ENCODE assay signal across 24 cellular contexts in the genomic region with DNA sequence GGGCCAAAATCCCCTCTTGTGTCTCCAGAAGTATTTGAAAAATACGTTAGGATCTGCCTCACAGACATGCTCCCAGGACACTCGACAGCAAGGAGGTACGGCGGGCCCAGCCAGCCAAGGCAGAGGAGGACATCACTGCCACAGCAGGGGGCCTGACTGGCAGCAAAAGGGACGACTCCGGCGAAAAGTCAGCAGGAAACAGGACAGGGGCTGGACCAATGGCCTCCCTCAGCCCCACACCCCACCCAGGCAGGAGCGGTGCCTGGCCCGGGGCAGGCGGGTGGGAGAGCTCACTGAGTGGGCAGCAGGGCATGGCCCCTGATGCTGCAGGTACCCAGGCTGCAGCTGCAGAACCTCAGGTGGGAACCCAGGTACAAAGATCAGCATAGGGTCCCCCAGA.
"Had no signal": no experiment of that assay in that cellular context is flagged by ENCODE, and none has a peak within 500 bp of the region (broad histone marks: within the 10 kb centered on the region; RNA-seq: fewer than 3 reads in every experiment).

No MANE protein-coding gene starts in this region.

- H3K27me3 ChIP-seq: cardiac muscle cell, right lobe of liver, stomach, suprapubic skin, tibial nerve had no signal

- H3K27me3 Mint-ChIP-seq: activated CD4-positive, alpha-beta T cell treated with anti-CD3 and anti-CD28 coated beads, Interleukin-2, amount 10 ng/mL, durations not matched to agents 7 days and 5 days; activated naive CD8-positive, alpha-beta T cell treated with anti-CD3 and anti-CD28 coated beads, Interleukin-2, amount 10 ng/mL, durations not matched to agents 7 days and 5 days; stimulated activated memory B cell treated with anti-CD40 and anti-IgM and Interleukin-4, amounts not matched to agents 10 μg/mL and 1 μg/mL and 100 μg/mL, for 72 hours; T-cell had no signal

- DNase-seq: activated CD4-positive, alpha-beta T cell treated with anti-CD3 and anti-CD28 coated beads, Interleukin-2, amount 10 ng/mL, durations not matched to agents 7 days and 5 days; activated CD4-positive, CD25-positive, alpha-beta regulatory T cell treated with anti-CD3 and anti-CD28 coated beads, Interleukin-2, amount 50 U/mL, for 72 hours; activated CD8-positive, alpha-beta memory T cell treated with anti-CD3 and anti-CD28 coated beads, Interleukin-2, amount 50 U/mL, for 48 hours; activated naive CD4-positive, alpha-beta T cell treated with anti-CD3 and anti-CD28 coated beads for 36 hours; activated naive CD8-positive, alpha-beta T cell treated with anti-CD3 and anti-CD28 coated beads, Interleukin-2, amount 10 ng/mL, durations not matched to agents 7 days and 5 days; activated T-cell treated with anti-CD3 and anti-CD28 coated beads, Interleukin-2, amount 50 U/mL, for 48 hours; amygdala; cortex of kidney; foreskin fibroblast; left ventricle myocardium superior; mammary epithelial cell; nucleus accumbens; right lobe of liver; stimulated activated CD4-positive, alpha-beta T cell treated with anti-CD3 and anti-CD28 coated beads, Interleukin-2, amount 100 ng/mL, for 24 hours; T-cell had no signal

- H3K9me3 ChIP-seq: right lobe of liver, stomach, suprapubic skin, tibial nerve had no signal

- ATAC-seq: left ventricle myocardium superior; right lobe of liver; stimulated activated memory B cell treated with anti-CD40 and anti-IgM and Interleukin-4, amounts not matched to agents 10 μg/mL and 1 μg/mL and 100 μg/mL, for 72 hours had no signal

- H3K27ac Mint-ChIP-seq: activated naive CD4-positive, alpha-beta T cell treated with anti-CD3 and anti-CD28 coated beads for 36 hours; nephron; stimulated activated memory B cell treated with anti-CD40 and anti-IgM and Interleukin-4, amounts not matched to agents 10 μg/mL and 1 μg/mL and 100 μg/mL, for 72 hours had no signal

- H3K4me3 ChIP-seq: cardiac muscle cell, right lobe of liver, skin epidermis, stomach, suprapubic skin, tibial nerve had no signal

- H3K4me3 Mint-ChIP-seq: activated CD4-positive, alpha-beta T cell treated with anti-CD3 and anti-CD28 coated beads, Interleukin-2, amount 10 ng/mL, durations not matched to agents 7 days and 5 days; activated naive CD4-positive, alpha-beta T cell treated with anti-CD3 and anti-CD28 coated beads for 36 hours; nephron; stimulated activated memory B cell treated with anti-CD40 and anti-IgM and Interleukin-4, amounts not matched to agents 10 μg/mL and 1 μg/mL and 100 μg/mL, for 72 hours had no signal

- H3K36me3 ChIP-seq: cardiac muscle cell, right lobe of liver had no signal

- H3K27ac ChIP-seq: cardiac muscle cell, right lobe of liver, skin epidermis, stomach, suprapubic skin, tibial nerve, VCaP had no signal

- H3K9me3 Mint-ChIP-seq: activated CD4-positive, alpha-beta T cell treated with anti-CD3 and anti-CD28 coated beads, Interleukin-2, amount 10 ng/mL, durations not matched to agents 7 days and 5 days; activated naive CD4-positive, alpha-beta T cell treated with anti-CD3 and anti-CD28 coated beads for 36 hours; activated naive CD8-positive, alpha-beta T cell treated with anti-CD3 and anti-CD28 coated beads, Interleukin-2, amount 10 ng/mL, durations not matched to agents 7 days and 5 days; nephron; stimulated activated memory B cell treated with anti-CD40 and anti-IgM and Interleukin-4, amounts not matched to agents 10 μg/mL and 1 μg/mL and 100 μg/mL, for 72 hours; T-cell; T-helper 2 cell treated with Interferon-gamma antibody and Interleukin-4, amounts not matched to agents 5 μg/mL and 100 μg/mL, for 36 hours had no signal
